In genomic region chr10:133358162-133358919, GRCh38 we compare ENCODE assay signal across 15 cellular contexts. TPM values are rescaled to one million over a fixed set of nuclear protein-coding genes. Genes with fewer than 3 reads are reported as not detected.
DNase-seq lines count a peak whose midpoint lies in the region; ATAC-seq, FAIRE-seq and TF ChIP-seq lines count a peak whose summit lies in the region.
"Had no signal": no experiment of that assay in that cellular context is flagged by ENCODE, and none has a peak within 500 bp of the region (broad histone marks: within the 10 kb centered on the region; RNA-seq: fewer than 3 reads in every experiment).

No MANE protein-coding gene starts in this region.

- FAIRE-seq in H1 (lab: Jason Lieb, UNC), result no peak

- H4K8ac ChIP-seq in H1 (ENCODE audit: extremely low read depth, insufficient read depth, low read length), result peak overlapping the region; percentile 28; the same call in 1 of the 2 replicates

- H2BK15ac ChIP-seq in H1 (ENCODE audit: low read length), result no peak overlapping the region

- no peak overlapping the region for H3K23ac ChIP-seq in H1 (ENCODE audit: insufficient read length)

- H3K4me3 Mint-ChIP-seq in stimulated activated effector memory CD8-positive, alpha-beta T cell treated with anti-CD3 and anti-CD28 coated beads, Interleukin-12 subunit alpha, Interleukin-12 subunit beta, amount 100 ng/mL, for 72 hours, result peak overlapping the region; percentile 64

- H2BK12ac ChIP-seq in H1 (ENCODE audit: low read depth, low read length), result 0 out of 2 replicates have a peak overlapping the region, but pooled peaks have one; percentile 27

- H3K4me1 ChIP-seq in Peyer's patch (peaks cover 7 to 39% (median 10%) of the 10 kb centered on the region in 4 donors), H1 (replicated peaks in 1 of 4; ENCODE audit: control insufficient read depth in 3 of 4, insufficient read depth in 4 of 4, low read length in 3 of 4) (peaks cover 0 to 6% (median 3%) of the 10 kb centered on the region in 4 experiments; a peak in 3 of 7 replicates), right lobe of liver (peaks cover 0 to 65% (median 29%) of the 10 kb centered on the region in 4 donors), OCI-LY7 (ENCODE audit: insufficient read depth, low read length, poor library complexity, severe bottlenecking) (peaks cover 7% of the 10 kb centered on the region)

- H3K4me2 ChIP-seq in H1 (ENCODE audit: insufficient read depth in 1 of 2, low read depth in 2 of 2, low read length in 2 of 2), result no peak overlapping the region; a peak in 1 of 4 replicates
- no peak overlapping the region for H3K4me2 ChIP-seq in OCI-LY7 (ENCODE audit: low read length)

- H4K20me1 ChIP-seq in H1 (replicated peaks in 1 of 2; ENCODE audit: control insufficient read depth in 1 of 2, insufficient read depth in 2 of 2, low read length in 2 of 2) (peaks cover 7 to 16% of the 10 kb centered on the region in 2 experiments), OCI-LY7 (ENCODE audit: insufficient read depth, low read length) (no peaks in the 10 kb centered on the region)

- no peaks in the 10 kb centered on the region for H3K9me3 Mint-ChIP-seq in stimulated activated effector memory CD8-positive, alpha-beta T cell treated with anti-CD3 and anti-CD28 coated beads, Interleukin-12 subunit alpha, Interleukin-12 subunit beta, amount 100 ng/mL, for 72 hours
- H3K9me3 Mint-ChIP-seq: IgD-negative memory B cell had no signal

- CTCF ChIA-PET in H1 (lab: Charles Lee; ENCODE audit: partially characterized antibody), result interaction anchor here (1.2 to 2.1 kb wide), 3 partner anchors 11 to 51 kb away, joined by 3 to 9 read pairs (median 9); no protein-coding TSS in a partner anchor
- CTCF ChIA-PET in OCI-LY7 (lab: Charles Lee; ENCODE audit: unreplicated experiment), result no interaction called here

- no peak overlapping the region for H2BK20ac ChIP-seq in H1 (ENCODE audit: low read length)

- no peak overlapping the region for H4K5ac ChIP-seq in H1 (ENCODE audit: insufficient read length, low read depth, low read length)

- no peak overlapping the region for H2AK5ac ChIP-seq in H1 (ENCODE audit: low read depth, low read length)

- BruUV-seq in OCI-LY7 (replicated peaks; lab: Mats Ljungman, UMichigan), result no TSS peak

- H3K4me3 ChIP-seq in Peyer's patch (peak overlapping the region in 2 of 4 donors; percentile 89 to 96), H1 (ENCODE audit: extremely low read depth in 1 of 4, insufficient read depth in 2 of 4, low read depth in 3 of 4, low read length in 4 of 4) (no peak overlapping the region; a peak in 1 of 8 replicates), right lobe of liver (peak overlapping the region in 2 of 3 donors; percentile 72 to 94), OCI-LY7 (ENCODE audit: low read depth, low read length, poor library complexity, severe bottlenecking) (no peak overlapping the region)

- H3K9me2 ChIP-seq in OCI-LY7 (ENCODE audit: insufficient read depth, low read length), result no peaks in the 10 kb centered on the region

- H4K91ac ChIP-seq in H1 (replicated peaks; ENCODE audit: insufficient read length, low read length), result no peak overlapping the region

- H3K4me1 Mint-ChIP-seq in stimulated activated effector memory CD8-positive, alpha-beta T cell treated with anti-CD3 and anti-CD28 coated beads, Interleukin-12 subunit alpha, Interleukin-12 subunit beta, amount 100 ng/mL, for 72 hours, result peaks cover 19% of the 10 kb centered on the region

- no peak overlapping the region for H3K4ac ChIP-seq in H1 (replicated peaks; ENCODE audit: insufficient read length, low read depth, low read length)

- intact Hi-C loops in right lobe of liver (cut with DNase I), result no loop called here
- intact Hi-C loops in OCI-LY7 (cut with micrococcal nuclease; ENCODE audit: unreplicated experiment), result loop anchor here (2.0 kb wide), 1 partner anchor 30 kb away; no protein-coding TSS in a partner anchor

- H3K27me3 ChIP-seq in Peyer's patch (no peaks in the 10 kb centered on the region), H1 (replicated peaks in 1 of 4; ENCODE audit: control insufficient read depth in 3 of 4, extremely low read depth in 1 of 4, insufficient read depth in 3 of 4, low read length in 3 of 4) (peaks cover 0 to 19% (median 7%) of the 10 kb centered on the region in 4 experiments; a peak in 5 of 7 replicates), right lobe of liver (no peaks in the 10 kb centered on the region)
- H3K27me3 ChIP-seq: brain microvascular endothelial cell had no signal

- no peak overlapping the region for H2BK5ac ChIP-seq in H1 (ENCODE audit: low read depth, low read length)

- H3K27ac ChIP-seq in Peyer's patch (peak overlapping the region; percentile 50 to 97 (median 83)), H1 (ENCODE audit: low read depth, low read length) (no peak overlapping the region), right lobe of liver (peak overlapping the region; percentile 65 to 85 (median 71)), OCI-LY7 (ENCODE audit: low read depth, low read length, poor library complexity, severe bottlenecking) (no peak overlapping the region)
- H3K27ac ChIP-seq: brain microvascular endothelial cell, epithelial cell of prostate had no signal

- H3K56ac ChIP-seq in H1 (replicated peaks; ENCODE audit: insufficient read length, low read depth, low read length), result no peak overlapping the region

- no peak overlapping the region for H3K14ac ChIP-seq in H1 (ENCODE audit: insufficient read length)

- no peaks in the 10 kb centered on the region; the same call in 1 of the 2 replicates for H3K79me1 ChIP-seq in H1 (ENCODE audit: low read depth, low read length)

- H3K9me3 ChIP-seq in Peyer's patch, result no peaks in the 10 kb centered on the region
- H3K9me3 ChIP-seq in H1 (ENCODE audit: insufficient read depth in 2 of 2, low read depth in 1 of 2, low read length in 1 of 2), result no peaks in the 10 kb centered on the region
- no peaks in the 10 kb centered on the region for H3K9me3 ChIP-seq in right lobe of liver
- no peaks in the 10 kb centered on the region for H3K9me3 ChIP-seq in OCI-LY7 (ENCODE audit: low read length)

- TF ChIP-seq EP300 in H1 (IDR thresholded peaks at IDR 0.05; ENCODE audit: borderline replicate concordance in 1 of 2, low read depth in 2 of 2, low read length in 2 of 2), result no peak

- peaks cover 6% of the 10 kb centered on the region; the same call in 1 of the 2 replicates for H3K23me2 ChIP-seq in H1 (ENCODE audit: low read depth, low read length)

- H3K27ac Mint-ChIP-seq in stimulated activated effector memory CD8-positive, alpha-beta T cell treated with anti-CD3 and anti-CD28 coated beads, Interleukin-12 subunit alpha, Interleukin-12 subunit beta, amount 100 ng/mL, for 72 hours, result no peak overlapping the region
- H3K27ac Mint-ChIP-seq: IgD-negative memory B cell, T-helper 17 cell had no signal

- H3K18ac ChIP-seq in H1 (ENCODE audit: extremely low read depth, low read length), result no peak overlapping the region

- H3K79me2 ChIP-seq in H1 (ENCODE audit: control insufficient read depth in 1 of 2, insufficient read depth in 2 of 2, low read length in 2 of 2) (no peaks in the 10 kb centered on the region), OCI-LY7 (ENCODE audit: insufficient read depth, low read depth, low read length) (no peaks in the 10 kb centered on the region)

- TF ChIP-seq CTCF in Peyer's patch (IDR thresholded peaks at IDR 0.05) (no peak), H1 (IDR thresholded peaks at IDR 0.05; ENCODE audit: control extremely low read depth in 1 of 3, insufficient read depth in 1 of 3, low read depth in 1 of 3, low read length in 3 of 3) (no peak), right lobe of liver (IDR thresholded peaks at IDR 0.05) (no peak), OCI-LY7 (conservative IDR thresholded peaks at IDR 0.05; ENCODE audit: low read length) (no peak)

- no peak for TF ChIP-seq POLR2A in Peyer's patch (IDR thresholded peaks at IDR 0.05)
- TF ChIP-seq POLR2A in H1 (IDR thresholded peaks at IDR 0.05; ENCODE audit: control extremely low read depth in 1 of 2, low read depth in 2 of 2, low read length in 2 of 2), result no peak
- no peak for TF ChIP-seq POLR2A in right lobe of liver (IDR thresholded peaks at IDR 0.05)

- POLR2A ChIA-PET in H1 (lab: Charles Lee; ENCODE audit: partially characterized antibody) (interaction anchor here (0.9 to 5.0 kb wide), 14 partner anchors 10 to 51 kb away, joined by 3 to 38 read pairs (median 6); partner anchors contain the start of genes CALY, ECHS1 and PRAP1), OCI-LY7 (lab: Charles Lee) (interaction anchor here (0.8 to 1.0 kb wide), 2 partner anchors 32 to 34 kb away, joined by 3 read pairs; no protein-coding TSS in a partner anchor)

- H2AFZ ChIP-seq in H1 (ENCODE audit: low read length) (peak overlapping the region; percentile 19; the same call in 1 of the 2 replicates), OCI-LY7 (ENCODE audit: low read length) (no peak overlapping the region)

- peaks cover 0 to 27% (median 0%) of the 10 kb centered on the region in 3 donors for H3K36me3 ChIP-seq in Peyer's patch
- H3K36me3 ChIP-seq in H1 (ENCODE audit: control insufficient read depth in 2 of 4, insufficient read depth in 4 of 4, low read length in 3 of 4), result peaks cover 4 to 13% (median 10%) of the 10 kb centered on the region in 4 experiments; a peak in 7 of 8 replicates
- peaks cover 0 to 14% (median 7%) of the 10 kb centered on the region in 4 donors for H3K36me3 ChIP-seq in right lobe of liver
- H3K36me3 ChIP-seq in OCI-LY7 (ENCODE audit: insufficient read depth, low read length), result 0 out of 2 replicates have a peak, but pooled peaks cover 2% of the 10 kb centered on the region

- H3K36me3 Mint-ChIP-seq in stimulated activated effector memory CD8-positive, alpha-beta T cell treated with anti-CD3 and anti-CD28 coated beads, Interleukin-12 subunit alpha, Interleukin-12 subunit beta, amount 100 ng/mL, for 72 hours, result peaks cover 15% of the 10 kb centered on the region
- H3K36me3 Mint-ChIP-seq: IgD-negative memory B cell had no signal

- H3K9ac ChIP-seq in H1 (replicated peaks in 1 of 4; ENCODE audit: extremely low read depth in 1 of 4, low read depth in 3 of 4, low read length in 3 of 4), result no peak overlapping the region

- H2BK120ac ChIP-seq in H1 (replicated peaks; ENCODE audit: low read depth, low read length), result no peak overlapping the region

- DNase-seq in Peyer's patch (no peak), H1 (ENCODE audit: low read depth in 1 of 2, low spot score in 2 of 2) (peak in 1 of 2 experiments; percentile 55), right lobe of liver (peak; percentile 77 to 90 (median 86)), Kasumi-1 (lab: John Stamatoyannopoulos, UW) (no peak), NK-92 (lab: John Stamatoyannopoulos, UW; ENCODE audit: unreplicated experiment) (no peak), OCI-LY7 (ENCODE audit: low spot score) (no peak)
- DNase-seq in stimulated activated effector memory CD8-positive, alpha-beta T cell treated with anti-CD3 and anti-CD28 coated beads, Interleukin-12 subunit alpha, Interleukin-12 subunit beta, amount 100 ng/mL, for 72 hours (ENCODE audit: low spot score in 2 of 2), result no peak
- DNase-seq: NCI-H1436 treated with DMSO at 0.1 percent for 48 hours, NCI-H510A treated with DMSO at 0.1 percent for 48 hours had no signal

- peak; percentile 51 to 54 (median 53) for ATAC-seq in right lobe of liver
- ATAC-seq in stimulated activated effector memory CD8-positive, alpha-beta T cell treated with anti-CD3 and anti-CD28 coated beads, Interleukin-12 subunit alpha, Interleukin-12 subunit beta, amount 100 ng/mL, for 72 hours, result peak; percentile 2
- ATAC-seq in GM18909 (IDR thresholded peaks at IDR 0.05; ENCODE audit: poor library complexity, unreplicated experiment), result no peak

- WGBS in H1 (ENCODE audit: extremely low coverage in 1 of 2, insufficient coverage in 1 of 2, insufficient read length in 1 of 2, insufficient replicate concordance in 2 of 2, low coverage in 1 of 2, low lambda C conversion rate in 2 of 2, missing lambda C conversion rate in 1 of 2), 2 experiments, result 93% methylated on average over 19 of the region's 41 CpGs; no CpG with 5 or more reads in 1 of the 2 experiments
- WGBS in right lobe of liver (ENCODE audit: insufficient coverage, low coverage, low lambda C conversion rate, missing lambda C conversion rate), result 15% methylated on average over 7 of the region's 41 CpGs

- no peak for TF ChIP-seq RAD21 in H1 (IDR thresholded peaks at IDR 0.05 in 1 of 2, conservative IDR thresholded peaks at IDR 0.05 in 1 of 2; ENCODE audit: low read depth in 2 of 2, low read length in 2 of 2)

RNA-seq across cellular contexts. Expression of gene FUOM, which starts 0.5 kb away (rescaled TPM):
- 100 to 1,000 TPM in 3 of 4 donors, 10 to 100 TPM in 1; 88.3 to 214 (median 163) TPM for total RNA-seq in Peyer's patch
- total RNA-seq in H1 (2021; fragmentation: NEBNext Ultra II Directional; extraction: Animal tissue kit (Norgen Biotek cat#: 25700)), result 21.1 and 22.0 TPM in 2 replicates
- 30.4 and 41.6 TPM in 2 replicates for polyA plus RNA-seq in H1 (2011; rRNA removed)
- polyA plus RNA-seq in H1 (2011; cell fraction: cytosol; rRNA removed), result 34.4 TPM
- 40.7 TPM for polyA plus RNA-seq in H1 (2011; cell fraction: nucleus; rRNA removed)
- polyA plus RNA-seq in H1 (2012, experiment 1 of 2), result 14.1 to 21.4 TPM (median 19.5 TPM) in 4 replicates
- 31.3 TPM for polyA plus RNA-seq in H1 (2012, experiment 2 of 2)
- 26.0 TPM for polyA plus RNA-seq in H1 (2013, experiment 1 of 2)
- 24.2 TPM for polyA plus RNA-seq in H1 (2013, experiment 2 of 2)
- polyA minus RNA-seq in H1 (2011; rRNA and poly(A)+ RNA removed), result 3.3 and 4.7 TPM in 2 replicates
- polyA minus RNA-seq in H1 (2011; cell fraction: cytosol; rRNA and poly(A)+ RNA removed), result 13.8 TPM
- 49.8 TPM for polyA minus RNA-seq in H1 (2011; cell fraction: nucleus; rRNA and poly(A)+ RNA removed)
- 100 to 1,000 TPM in 4 of 6 experiments, 10 to 100 TPM in 2; 76.1 to 158 (median 124) TPM for total RNA-seq in right lobe of liver
- total RNA-seq in OCI-LY7 (2014; rRNA removed; shearing (Covaris generic)), result 46.0 and 47.5 TPM in 2 replicates
- total RNA-seq in OCI-LY7 (2022), result 23.6 and 30.4 TPM in 2 replicates

RNA-seq across cellular contexts. Expression of gene PRAP1, which starts 11.2 kb away (rescaled TPM):
- total RNA-seq in Peyer's patch (1,000 to 10,000 TPM in 3 of 4 donors, 10 to 100 TPM in 1; 52.8 to 2,204 (median 1,384) TPM), right lobe of liver (100 to 1,000 TPM; 177 to 522 (median 298) TPM), OCI-LY7 (2022) (not detected in 2 replicates)
- 0.61 TPM in 1 of 2 replicates, not detected in the other for total RNA-seq in H1 (2021; fragmentation: NEBNext Ultra II Directional; extraction: Animal tissue kit (Norgen Biotek cat#: 25700))
- polyA plus RNA-seq in H1 (2011; rRNA removed), result 1.4 and 1.6 TPM in 2 replicates
- polyA plus RNA-seq in H1 (2011; cell fraction: cytosol; rRNA removed), result 0.40 TPM
- 0.91 TPM for polyA plus RNA-seq in H1 (2011; cell fraction: nucleus; rRNA removed)
- polyA plus RNA-seq in H1 (2012, experiment 1 of 2), result 0.72 to 1.2 TPM (median 0.87 TPM) in 4 replicates
- polyA plus RNA-seq in H1 (2012, experiment 2 of 2), result 1.2 TPM
- 1.1 TPM for polyA plus RNA-seq in H1 (2013, experiment 1 of 2)
- 1.2 TPM for polyA plus RNA-seq in H1 (2013, experiment 2 of 2)
- polyA minus RNA-seq in H1 (2011; rRNA and poly(A)+ RNA removed), result 0.39 TPM in 1 of 2 replicates, not detected in the other
- not detected for polyA minus RNA-seq in H1 (2011; cell fraction: cytosol; rRNA and poly(A)+ RNA removed)
- polyA minus RNA-seq in H1 (2011; cell fraction: nucleus; rRNA and poly(A)+ RNA removed), result not detected
- total RNA-seq in OCI-LY7 (2014; rRNA removed; shearing (Covaris generic)), result not detected in 2 replicates
- total RNA-seq: mononuclear cell, T-helper 17 cell had no signal
- polyA plus RNA-seq: IgD-negative memory B cell had no signal

RNA-seq across cellular contexts. Expression of gene ECHS1, which starts 14.8 kb away (rescaled TPM):
- 100 to 1,000 TPM in 3 of 4 donors, 10 to 100 TPM in 1; 87.5 to 211 (median 172) TPM for total RNA-seq in Peyer's patch
- 101 and 108 TPM in 2 replicates for total RNA-seq in H1 (2021; fragmentation: NEBNext Ultra II Directional; extraction: Animal tissue kit (Norgen Biotek cat#: 25700))
- 41.7 and 52.2 TPM in 2 replicates for polyA plus RNA-seq in H1 (2011; rRNA removed)
- polyA plus RNA-seq in H1 (2011; cell fraction: cytosol; rRNA removed), result 45.6 TPM
- 57.4 TPM for polyA plus RNA-seq in H1 (2011; cell fraction: nucleus; rRNA removed)
- polyA plus RNA-seq in H1 (2012, experiment 1 of 2), result 89.7 to 117 TPM (median 107 TPM) in 4 replicates
- 170 TPM for polyA plus RNA-seq in H1 (2012, experiment 2 of 2)
- polyA plus RNA-seq in H1 (2013, experiment 1 of 2), result 78.8 TPM
- polyA plus RNA-seq in H1 (2013, experiment 2 of 2), result 83.3 TPM
- polyA minus RNA-seq in H1 (2011; rRNA and poly(A)+ RNA removed), result 23.2 and 29.4 TPM in 2 replicates
- 33.2 TPM for polyA minus RNA-seq in H1 (2011; cell fraction: cytosol; rRNA and poly(A)+ RNA removed)
- 10.3 TPM for polyA minus RNA-seq in H1 (2011; cell fraction: nucleus; rRNA and poly(A)+ RNA removed)
- total RNA-seq in right lobe of liver, result 100 to 1,000 TPM; 293 to 780 (median 436) TPM
- total RNA-seq in OCI-LY7 (2014; rRNA removed; shearing (Covaris generic)), result 39.5 and 48.3 TPM in 2 replicates
- total RNA-seq in OCI-LY7 (2022), result 42.2 and 46.2 TPM in 2 replicates

RNA-seq across cellular contexts. Expression of gene PAOX, which starts 20.7 kb away (rescaled TPM):
- total RNA-seq in Peyer's patch, result 10 to 100 TPM; 19.8 to 53.7 (median 36.9) TPM
- 4.2 and 4.3 TPM in 2 replicates for total RNA-seq in H1 (2021; fragmentation: NEBNext Ultra II Directional; extraction: Animal tissue kit (Norgen Biotek cat#: 25700))
- 3.7 and 6.5 TPM in 2 replicates for polyA plus RNA-seq in H1 (2011; rRNA removed)
- 4.5 TPM for polyA plus RNA-seq in H1 (2011; cell fraction: cytosol; rRNA removed)
- polyA plus RNA-seq in H1 (2011; cell fraction: nucleus; rRNA removed), result 7.1 TPM
- 3.9 to 5.0 TPM (median 4.5 TPM) in 4 replicates for polyA plus RNA-seq in H1 (2012, experiment 1 of 2)
- polyA plus RNA-seq in H1 (2012, experiment 2 of 2), result 4.7 TPM
- 2.6 TPM for polyA plus RNA-seq in H1 (2013, experiment 1 of 2)
- 2.5 TPM for polyA plus RNA-seq in H1 (2013, experiment 2 of 2)
- polyA minus RNA-seq in H1 (2011; rRNA and poly(A)+ RNA removed), result 2.3 and 2.9 TPM in 2 replicates
- 2.6 TPM for polyA minus RNA-seq in H1 (2011; cell fraction: cytosol; rRNA and poly(A)+ RNA removed)
- polyA minus RNA-seq in H1 (2011; cell fraction: nucleus; rRNA and poly(A)+ RNA removed), result 3.4 TPM
- total RNA-seq in right lobe of liver, result 10 to 100 TPM in 4 of 6 experiments, 1 to 10 TPM in 2; 9.4 to 15.9 (median 11.9) TPM
- 5.9 and 10.7 TPM in 2 replicates for total RNA-seq in OCI-LY7 (2014; rRNA removed; shearing (Covaris generic))
- 16.0 and 28.1 TPM in 2 replicates for total RNA-seq in OCI-LY7 (2022)

RNA-seq across cellular contexts. Expression of gene CALY, which starts 21.6 kb away (rescaled TPM):
- 1 to 10 TPM in 2 of 4 donors, under 1 TPM in 1, not detected in 1; 0.88 to 1.6 (median 1.5) TPM for total RNA-seq in Peyer's patch
- 1.3 and 1.7 TPM in 2 replicates for total RNA-seq in H1 (2021; fragmentation: NEBNext Ultra II Directional; extraction: Animal tissue kit (Norgen Biotek cat#: 25700))
- polyA plus RNA-seq in H1 (2011; rRNA removed), result 1.5 and 3.2 TPM in 2 replicates
- 1.6 TPM for polyA plus RNA-seq in H1 (2011; cell fraction: cytosol; rRNA removed)
- 2.1 TPM for polyA plus RNA-seq in H1 (2011; cell fraction: nucleus; rRNA removed)
- 0.88 to 2.4 TPM (median 1.5 TPM) in 4 replicates for polyA plus RNA-seq in H1 (2012, experiment 1 of 2)
- polyA plus RNA-seq in H1 (2012, experiment 2 of 2), result not detected
- polyA plus RNA-seq in H1 (2013, experiment 1 of 2), result 1.7 TPM
- 1.3 TPM for polyA plus RNA-seq in H1 (2013, experiment 2 of 2)
- not detected in 2 replicates for polyA minus RNA-seq in H1 (2011; rRNA and poly(A)+ RNA removed)
- polyA minus RNA-seq in H1 (2011; cell fraction: cytosol; rRNA and poly(A)+ RNA removed), result not detected
- not detected for polyA minus RNA-seq in H1 (2011; cell fraction: nucleus; rRNA and poly(A)+ RNA removed)
- total RNA-seq in right lobe of liver, result not detected
- total RNA-seq in OCI-LY7 (2014; rRNA removed; shearing (Covaris generic)), result not detected in 2 replicates
- total RNA-seq in OCI-LY7 (2022), result not detected in 2 replicates
- polyA plus RNA-seq: IgD-negative memory B cell had no signal

Comparison
In these comparisons a context has a peak if more than half of its experiments do, and no peak if none do; other contexts are left out.
1. DNase-seq: peak in right lobe of liver (3 of 3); none in Peyer's patch (0 of 3), stimulated activated effector memory CD8-positive, alpha-beta T cell treated with anti-CD3 and anti-CD28 coated beads, Interleukin-12 subunit alpha, Interleukin-12 subunit beta, amount 100 ng/mL, for 72 hours (0 of 2), Kasumi-1 (0 of 2), NK-92 (single experiment) and OCI-LY7 (single experiment).
2. H3K27ac ChIP-seq: peak in Peyer's patch (4 of 4) and right lobe of liver (3 of 3); none in H1 (single experiment) and OCI-LY7 (single experiment).
3. H3K4me3 ChIP-seq: peak in right lobe of liver (2 of 3); none in H1 (0 of 4) and OCI-LY7 (single experiment).
4. RNA of gene PRAP1, which starts 11.2 kb away (total RNA-seq): 52.8 to 2,204 TPM in Peyer's patch and 177 to 522 TPM in right lobe of liver; 0.61 TPM in H1 and not detected in OCI-LY7; every median in the first group is over 10 times any median in the second.